In genomic region chr5:67353500-67353931, GRCh38 we compare ENCODE assay signal across 13 cellular contexts.
DNase-seq lines count a peak whose midpoint lies in the region; ATAC-seq and TF ChIP-seq lines count a peak whose summit lies in the region.
"Had no signal": no experiment of that assay in that cellular context is flagged by ENCODE, and none has a peak within 500 bp of the region (broad histone marks: within the 10 kb centered on the region; RNA-seq: fewer than 3 reads in every experiment).

No MANE protein-coding gene starts in this region.

- TF ChIP-seq RAD21 in neural cell (conservative IDR thresholded peaks at IDR 0.05), result no peak

- peak overlapping the region; percentile 24 for H3K27ac ChIP-seq in neural cell (ENCODE audit: low read length)
- no peak overlapping the region for H3K27ac ChIP-seq in vagina
- H3K27ac ChIP-seq in smooth muscle cell (ENCODE audit: low read depth), result no peak overlapping the region
- H3K27ac ChIP-seq: sigmoid colon had no signal

- no peaks in the 10 kb centered on the region for H3K9me2 ChIP-seq in neural cell (ENCODE audit: insufficient read depth, low read length)

- H3K4me1 ChIP-seq in vagina (peaks cover 14% of the 10 kb centered on the region), smooth muscle cell (ENCODE audit: low read depth) (peaks cover 3% of the 10 kb centered on the region)

- H3K4me3 ChIP-seq in astrocyte of the spinal cord (ENCODE audit: low read depth, low read length), result no peak overlapping the region
- no peak overlapping the region for H3K4me3 ChIP-seq in neural cell (ENCODE audit: low read length)
- H3K4me3 ChIP-seq in vagina, result no peak overlapping the region
- H3K4me3 ChIP-seq in smooth muscle cell, result no peak overlapping the region
- H3K4me3 ChIP-seq: sigmoid colon had no signal

- H2AFZ ChIP-seq in neural cell (ENCODE audit: low read depth, low read length) (no peak overlapping the region), smooth muscle cell (ENCODE audit: low read depth) (no peak overlapping the region)

- H4K20me1 ChIP-seq in neural cell (ENCODE audit: insufficient read depth) (no peaks in the 10 kb centered on the region), smooth muscle cell (ENCODE audit: low read depth) (no peaks in the 10 kb centered on the region)

- DNase-seq in CD1c-positive myeloid dendritic cell (ENCODE audit: extremely low spot score) (peak; percentile 39), NCI-H1436 treated with DMSO at 0.1 percent for 48 hours (lab: John Stamatoyannopoulos, UW) (peak; percentile 80), astrocyte of the spinal cord (ENCODE audit: low read depth, low spot score) (peak; percentile 21), vagina (ENCODE audit: extremely low spot score in 2 of 2) (no peak), DMS53 (lab: John Stamatoyannopoulos, UW) (no peak), smooth muscle cell (lab: John Stamatoyannopoulos, UW; ENCODE audit: unreplicated experiment) (no peak)
- DNase-seq: central memory CD4-positive, alpha-beta T cell; GOT3; mesendoderm; sigmoid colon; stimulated activated CD8-positive, alpha-beta memory T cell treated with anti-CD3 and anti-CD28 coated beads, Interleukin-4, amount 100 ng/mL, for 48 hours had no signal

- H3K27me3 ChIP-seq in neural cell (ENCODE audit: insufficient read depth, low read depth, low read length), result no peaks in the 10 kb centered on the region
- no peaks in the 10 kb centered on the region for H3K27me3 ChIP-seq in vagina
- H3K27me3 ChIP-seq in smooth muscle cell (ENCODE audit: low read depth), result peaks cover 6% of the 10 kb centered on the region
- H3K27me3 ChIP-seq: sigmoid colon had no signal

- no peak for ATAC-seq in GM18519 (IDR thresholded peaks at IDR 0.05; ENCODE audit: low FRiP score, unreplicated experiment)

- in situ Hi-C loops in astrocyte of the spinal cord (cut with HindIII; ENCODE audit: low sequenced_read_pairs), result no loop called here

- no peaks in the 10 kb centered on the region for H3K9me3 ChIP-seq in neural cell (ENCODE audit: low read length)
- no peaks in the 10 kb centered on the region for H3K9me3 ChIP-seq in vagina
- H3K9me3 ChIP-seq in smooth muscle cell (replicated peaks; ENCODE audit: low read depth), result no peaks in the 10 kb centered on the region
- H3K9me3 ChIP-seq: sigmoid colon had no signal

- H3K79me2 ChIP-seq in neural cell (replicated peaks; ENCODE audit: insufficient read depth, low read length) (no peaks in the 10 kb centered on the region), smooth muscle cell (ENCODE audit: low read depth) (no peaks in the 10 kb centered on the region)

- TF ChIP-seq CTCF in astrocyte of the spinal cord (IDR thresholded peaks at IDR 0.05; ENCODE audit: low read depth, low read length) (no peak), neural cell (IDR thresholded peaks at IDR 0.05; ENCODE audit: poor library complexity, severe bottlenecking) (no peak), vagina (IDR thresholded peaks at IDR 0.05) (no peak), smooth muscle cell (IDR thresholded peaks at IDR 0.05; ENCODE audit: borderline replicate concordance, insufficient read depth, poor library complexity, severe bottlenecking) (no peak)

- no peak overlapping the region for H3K4me2 ChIP-seq in neural cell (ENCODE audit: low read length)
- no peak overlapping the region for H3K4me2 ChIP-seq in smooth muscle cell

- no peak for TF ChIP-seq EP300 in neural cell (conservative IDR thresholded peaks at IDR 0.05; ENCODE audit: poor library complexity, severe bottlenecking)

- intact Hi-C loops in vagina (cut with DNase I), result no loop called here

- no peak for TF ChIP-seq POLR2A in vagina (IDR thresholded peaks at IDR 0.05)

- WGBS in smooth muscle cell (ENCODE audit: low lambda C conversion rate), result 76% methylated on average over 6 of the region's 6 CpGs

- H3K36me3 ChIP-seq in neural cell (ENCODE audit: insufficient read depth, low read length) (no peaks in the 10 kb centered on the region), vagina (no peaks in the 10 kb centered on the region), smooth muscle cell (ENCODE audit: low read depth) (no peaks in the 10 kb centered on the region)
- H3K36me3 ChIP-seq: sigmoid colon had no signal

- H3K9ac ChIP-seq in neural cell (ENCODE audit: low read length), result no peak overlapping the region
- H3K9ac ChIP-seq in smooth muscle cell (ENCODE audit: low read depth), result no peak overlapping the region

- H3F3A ChIP-seq in neural cell (ENCODE audit: insufficient read depth, low read length, poor library complexity, severe bottlenecking), result no peaks in the 10 kb centered on the region
- H3F3A ChIP-seq in smooth muscle cell (ENCODE audit: low read depth), result no peaks in the 10 kb centered on the region

TF ChIP-seq in neural cell, 6 proteins besides CTCF, POLR2A, EP300 and RAD21:
- peak; percentile 32 for TF ChIP-seq POLR2AphosphoS5 (IDR thresholded peaks at IDR 0.05)
- no peak for TF ChIP-seq EZH2 (IDR thresholded peaks at IDR 0.05; ENCODE audit: borderline replicate concordance, insufficient read depth, low read length, poor library complexity, severe bottlenecking)

Comparison
In these comparisons a context has a peak if more than half of its experiments do, and no peak if none do; other contexts are left out.
1. DNase-seq: peak in CD1c-positive myeloid dendritic cell (single experiment), NCI-H1436 treated with DMSO at 0.1 percent for 48 hours (single experiment) and astrocyte of the spinal cord (single experiment); none in vagina (0 of 2), DMS53 (single experiment) and smooth muscle cell (single experiment).